Comparison of ENCODE assay signal across 8 cellular contexts in genomic region chr4:7802093-7802726, GRCh38.
A peak's percentile ranks its signal among the peaks of the same experiment; 100 is the strongest.
DNase-seq lines count a peak whose midpoint lies in the region; ATAC-seq and TF ChIP-seq lines count a peak whose summit lies in the region.

No MANE protein-coding gene starts in this region.

- DNase-seq in EH (ENCODE audit: low read depth), result peak; percentile 84
- peak; percentile 88 for DNase-seq in Karpas-422
- peak; percentile 83 for DNase-seq in SK-MEL-5 (ENCODE audit: low read depth, low spot score)
- DNase-seq in activated gamma-delta T cell (lab: John Stamatoyannopoulos, UW), result peak; percentile 12
- peak; percentile 70 to 90 (median 83) for DNase-seq in ovary
- peak; percentile 85 for DNase-seq in type B pancreatic cell (ENCODE audit: extremely low spot score, unreplicated experiment)

- no peak overlapping the region for H3K4me2 ChIP-seq in Karpas-422 (ENCODE audit: low read depth, low read length, poor library complexity, severe bottlenecking)

- 29 to 36% methylated on average over 3 to 5 of the region's 6 CpGs for WGBS in gastroesophageal sphincter (ENCODE audit: low coverage in 1 of 2), 2 donors
- 32 to 34% (median 32%) methylated on average over 6 of the region's 6 CpGs for WGBS in ovary, 3 donors

- no peak overlapping the region for H3K4me3 ChIP-seq in Karpas-422 (ENCODE audit: low read length)
- no peak overlapping the region for H3K4me3 ChIP-seq in gastroesophageal sphincter
- no peak overlapping the region for H3K4me3 ChIP-seq in ovary

- H3K27ac ChIP-seq in Karpas-422 (ENCODE audit: low read length), result no peak overlapping the region
- H3K27ac ChIP-seq in gastroesophageal sphincter, result peak overlapping the region in 2 of 4 donors; percentile 17 to 85
- H3K27ac ChIP-seq in ovary, result no peak overlapping the region

- H3K4me3 Mint-ChIP-seq in type B pancreatic cell, result no peak overlapping the region

- peaks cover 32% of the 10 kb centered on the region for H3K4me1 Mint-ChIP-seq in type B pancreatic cell (ENCODE audit: unreplicated experiment)

- no peaks in the 10 kb centered on the region for H3K9me2 ChIP-seq in Karpas-422 (replicated peaks; ENCODE audit: insufficient read depth, low read length)

- H2AFZ ChIP-seq in Karpas-422 (ENCODE audit: low read length), result no peak overlapping the region

- no peaks in the 10 kb centered on the region for H3K4me1 ChIP-seq in Karpas-422 (ENCODE audit: low read length)
- H3K4me1 ChIP-seq in gastroesophageal sphincter, result peaks cover 12 to 56% (median 25%) of the 10 kb centered on the region in 3 donors
- H3K4me1 ChIP-seq in ovary (ENCODE audit: insufficient read depth), result peaks cover 6% of the 10 kb centered on the region

- H3K36me3 ChIP-seq in Karpas-422 (ENCODE audit: insufficient read depth, low read length) (no peaks in the 10 kb centered on the region), gastroesophageal sphincter (peaks cover 0 to 45% of the 10 kb centered on the region in 2 donors), ovary (no peaks in the 10 kb centered on the region)

- H3K27me3 ChIP-seq in Karpas-422 (ENCODE audit: low read length), result no peaks in the 10 kb centered on the region
- H3K27me3 ChIP-seq in gastroesophageal sphincter, result no peaks in the 10 kb centered on the region
- no peaks in the 10 kb centered on the region for H3K27me3 ChIP-seq in ovary

- intact Hi-C loops in ovary (cut with DNase I), result loop anchor here (1.0 to 10.0 kb wide), 5 partner anchors 35 to 185 kb away; partner anchors contain the start of gene AFAP1 (in 1 of the 4)

- in situ Hi-C loops in SK-MEL-5 (cut with HindIII; ENCODE audit: low pct_unique_long_range_greater_than_20kb, low sequenced_read_pairs), result no loop called here

- no peaks in the 10 kb centered on the region for H3K9me3 Mint-ChIP-seq in type B pancreatic cell

- no peak for TF ChIP-seq EP300 in gastroesophageal sphincter (IDR thresholded peaks at IDR 0.05)
- TF ChIP-seq EP300 in ovary (IDR thresholded peaks at IDR 0.05), result no peak

- H3K9me3 ChIP-seq in Karpas-422 (ENCODE audit: low read length) (peaks cover 5% of the 10 kb centered on the region), gastroesophageal sphincter (no peaks in the 10 kb centered on the region), ovary (no peaks in the 10 kb centered on the region)

- TF ChIP-seq CTCF in gastroesophageal sphincter (IDR thresholded peaks at IDR 0.05) (peak; percentile 87 to 94 (median 92)), ovary (IDR thresholded peaks at IDR 0.05) (peak; percentile 81 to 83 (median 82)), type B pancreatic cell (conservative IDR thresholded peaks at IDR 0.05) (peak; percentile 94)

- no peaks in the 10 kb centered on the region for H3K79me2 ChIP-seq in Karpas-422 (ENCODE audit: low read length)

- H3K27me3 Mint-ChIP-seq in type B pancreatic cell, result no peaks in the 10 kb centered on the region

- no peaks in the 10 kb centered on the region for H4K20me1 ChIP-seq in Karpas-422 (ENCODE audit: insufficient read depth, low read depth, low read length)

- peaks cover 22% of the 10 kb centered on the region for H3K36me3 Mint-ChIP-seq in type B pancreatic cell

- H3K9ac ChIP-seq in Karpas-422 (ENCODE audit: low read length), result no peak overlapping the region

- no peak for TF ChIP-seq POLR2A in gastroesophageal sphincter (IDR thresholded peaks at IDR 0.05)
- no peak for TF ChIP-seq POLR2A in ovary (IDR thresholded peaks at IDR 0.05)

- ATAC-seq in GM21619 (IDR thresholded peaks at IDR 0.05; ENCODE audit: unreplicated experiment) (peak; percentile 83), gastroesophageal sphincter (peak; percentile 52)

- peak overlapping the region; percentile 16 for H3K27ac Mint-ChIP-seq in type B pancreatic cell

Comparison
In these comparisons a context has a peak if more than half of its experiments do, and no peak if none do; other contexts are left out.
1. DNase-seq: peak in every context shown above with its lines; median percentile 88 in Karpas-422; 85 in type B pancreatic cell; 84 in EH; 83 in SK-MEL-5; 83 in ovary; 12 in activated gamma-delta T cell.